Comparison of ENCODE assay signal across 15 cellular contexts in genomic region chr12:120183211-120183631, GRCh38. TPM values are rescaled to one million over a fixed set of nuclear protein-coding genes. Genes with fewer than 3 reads are reported as not detected.
A peak's percentile ranks its signal among the peaks of the same experiment; 100 is the strongest.
DNase-seq lines count a peak whose midpoint lies in the region; ATAC-seq and TF ChIP-seq lines count a peak whose summit lies in the region.
"Had no signal": no experiment of that assay in that cellular context is flagged by ENCODE, and none has a peak within 500 bp of the region (broad histone marks: within the 10 kb centered on the region; RNA-seq: fewer than 3 reads in every experiment).

No MANE protein-coding gene starts in this region.

- H3K27ac ChIP-seq in ACC112 (ENCODE audit: low read depth, low read length) (peak overlapping the region; percentile 69), GM23248 (peak overlapping the region; percentile 53; the same call in 1 of the 2 replicates), adrenal gland (peak overlapping the region in 3 of 5 donors; percentile 5 to 74 (median 57))

- H3F3A ChIP-seq in GM23248 (ENCODE audit: insufficient read depth), result peaks cover 32% of the 10 kb centered on the region

- DNase-seq in GM23248 (peak; percentile 40), adrenal gland (peak in 1 of 7 donors; percentile 29), left cardiac atrium (no peak), iPS-NIHi7 (ENCODE audit: extremely low spot score) (no peak), amygdala (lab: John Stamatoyannopoulos, UW) (no peak)
- DNase-seq: activated CD8-positive, alpha-beta T cell treated with anti-CD3 and anti-CD28 coated beads for 36 hours; effector memory CD8-positive, alpha-beta T cell; mucosa of descending colon; NCI-H2081 treated with DMSO at 0.1 percent for 48 hours; pancreas; SIG-M5; stimulated activated CD4-positive, alpha-beta T cell treated with anti-CD3 and anti-CD28 coated beads, Interleukin-15, amount 100 ng/mL, for 24 hours had no signal

- H3K27me3 ChIP-seq in ACC112 (ENCODE audit: insufficient read depth, low read length) (no peaks in the 10 kb centered on the region), GM23248 (replicated peaks; ENCODE audit: insufficient read depth) (no peaks in the 10 kb centered on the region), adrenal gland (no peaks in the 10 kb centered on the region)
- H3K27me3 ChIP-seq: pancreas had no signal

- no peak for TF ChIP-seq POLR2A in adrenal gland (IDR thresholded peaks at IDR 0.05)

- intact Hi-C loops in adrenal gland (cut with DNase I), result no loop called here
- intact Hi-C loops in left cardiac atrium (cut with DNase I), result no loop called here

- H4K20me1 ChIP-seq in GM23248 (ENCODE audit: insufficient read depth), result no peaks in the 10 kb centered on the region; the same call in 1 of the 2 replicates

- H3K4me3 ChIP-seq in ACC112 (ENCODE audit: low read depth, low read length), result no peak overlapping the region
- no peak overlapping the region for H3K4me3 ChIP-seq in GM23248
- H3K4me3 ChIP-seq in adrenal gland, result no peak overlapping the region
- H3K4me3 ChIP-seq: mucosa of descending colon, pancreas had no signal

- H3K9ac ChIP-seq in GM23248, result no peak overlapping the region; the same call in 1 of the 2 replicates

- peaks cover 27% of the 10 kb centered on the region; the same call in 1 of the 2 replicates for H3K36me3 ChIP-seq in ACC112 (ENCODE audit: insufficient read depth, low read length)
- peaks cover 53% of the 10 kb centered on the region for H3K36me3 ChIP-seq in GM23248 (ENCODE audit: low read depth)
- peaks cover 0 to 79% of the 10 kb centered on the region in 2 donors for H3K36me3 ChIP-seq in adrenal gland (replicated peaks in 1 of 2)

- no peak overlapping the region for H2AFZ ChIP-seq in ACC112 (ENCODE audit: low read length, unreplicated experiment)
- no peak overlapping the region for H2AFZ ChIP-seq in GM23248

- H3K4me2 ChIP-seq in GM23248 (ENCODE audit: unreplicated experiment), result no peak overlapping the region

- ATAC-seq in left cardiac atrium (peak; percentile 43 to 58), GM19452 (IDR thresholded peaks at IDR 0.05; ENCODE audit: unreplicated experiment) (no peak), HG02642 (IDR thresholded peaks at IDR 0.05; ENCODE audit: poor library complexity, unreplicated experiment) (no peak)
- ATAC-seq: activated CD8-positive, alpha-beta T cell treated with anti-CD3 and anti-CD28 coated beads for 36 hours; effector memory CD8-positive, alpha-beta T cell; mucosa of descending colon had no signal

- H3K9me3 ChIP-seq in GM23248 (ENCODE audit: low read depth) (no peaks in the 10 kb centered on the region), adrenal gland (replicated peaks in 1 of 3) (no peaks in the 10 kb centered on the region)
- H3K9me3 ChIP-seq: mucosa of descending colon, pancreas had no signal

- peaks cover 32% of the 10 kb centered on the region for H3K4me1 ChIP-seq in ACC112 (ENCODE audit: control insufficient read depth, insufficient read depth, low read length, unreplicated experiment)
- peaks cover 17% of the 10 kb centered on the region for H3K4me1 ChIP-seq in GM23248 (ENCODE audit: insufficient read depth)
- H3K4me1 ChIP-seq in adrenal gland (replicated peaks in 1 of 2), result peaks cover 9 to 13% of the 10 kb centered on the region in 2 donors
- H3K4me1 ChIP-seq: pancreas had no signal

- TF ChIP-seq CTCF in adrenal gland (IDR thresholded peaks at IDR 0.05), result no peak

- no peaks in the 10 kb centered on the region for H3K9me2 ChIP-seq in GM23248 (ENCODE audit: insufficient read depth)

- in situ Hi-C loops in GM23248 (cut with MboI), result no loop called here

- H3K79me2 ChIP-seq in ACC112 (ENCODE audit: control insufficient read depth, insufficient read depth, low read length, unreplicated experiment) (peaks cover 42% of the 10 kb centered on the region), GM23248 (ENCODE audit: insufficient read depth) (peaks cover 100% of the 10 kb centered on the region)

- WGBS in GM23248 (ENCODE audit: low coverage in 1 of 2, low lambda C conversion rate in 2 of 2, missing lambda C conversion rate in 2 of 2), 2 experiments, result 95 to 96% methylated on average over 5 of the region's 5 CpGs
- WGBS in adrenal gland, 4 donors, result 57 to 73% (median 68%) methylated on average over 2 to 5 of the region's 5 CpGs

RNA-seq across cellular contexts. Expression of gene GCN1, which starts 11.3 kb away (rescaled TPM):
- 74.8 and 79.7 TPM in 2 replicates for total RNA-seq in GM23248 (2014; rRNA removed; shearing (Covaris generic))
- polyA plus RNA-seq in GM23248 (2016; fragmentation: Nextera tagmentation; extraction: Ambion mirVana) (24.2 and 24.5 TPM in 2 replicates), adrenal gland (10 to 100 TPM; 22.0 to 31.3 (median 25.3) TPM)
- total RNA-seq in adrenal gland (10 to 100 TPM; 42.4 to 98.5 (median 56.2) TPM), left cardiac atrium (10 to 100 TPM; 36.1 to 51.9 TPM)

RNA-seq across cellular contexts. Expression of gene RPLP0, which starts 17.7 kb away (rescaled TPM):
- total RNA-seq in GM23248 (2014; rRNA removed; shearing (Covaris generic)), result 4,120 and 4,786 TPM in 2 replicates
- polyA plus RNA-seq in GM23248 (2016; fragmentation: Nextera tagmentation; extraction: Ambion mirVana), result 1,272 and 1,276 TPM in 2 replicates
- total RNA-seq in adrenal gland, result 1,000 to 10,000 TPM; 1,495 to 3,084 (median 1,728) TPM
- polyA plus RNA-seq in adrenal gland, result 1,000 to 10,000 TPM; 1,257 to 2,060 (median 2,032) TPM
- total RNA-seq in left cardiac atrium, result 1,000 to 10,000 TPM; 1,049 to 1,054 TPM

Comparison
In these comparisons a context has a peak if more than half of its experiments do, and no peak if none do; other contexts are left out.
1. ATAC-seq: peak in left cardiac atrium (2 of 2); none in GM19452 (single experiment) and HG02642 (single experiment).
2. Peak in every context shown above with its lines, with median percentiles within 50 percentile points of each other: H3K27ac ChIP-seq.